Comparison of ENCODE assay signal across 14 cellular contexts in genomic region chr14:19678343-19679260, GRCh38. TPM values are rescaled to one million over a fixed set of nuclear protein-coding genes. Genes with fewer than 3 reads are reported as not detected.
"Had no signal": no experiment of that assay in that cellular context is flagged by ENCODE, and none has a peak within 500 bp of the region (broad histone marks: within the 10 kb centered on the region; RNA-seq: fewer than 3 reads in every experiment).

No MANE protein-coding gene starts in this region.

RNA-seq across cellular contexts. Expression of gene OR11H2, which starts 35.1 kb away (rescaled TPM):
- total RNA-seq: activated B cell treated with CpG ODN at 0.5 μM for 24 hours; activated CD8-positive, alpha-beta T cell treated with anti-CD3 and anti-CD28 coated beads for 36 hours; activated T-helper 2 cell treated with anti-CD3 and anti-CD28 coated beads, Interferon-gamma antibody, Interleukin-2, Interleukin-4, amounts not matched to agents 10 μg/mL and 5 μg/mL and 100 μg/mL, durations not matched to agents 14 hours and 24 hours and 36 hours; breast epithelium; dermis microvascular lymphatic vessel endothelial cell; heart left ventricle; left ventricle myocardium inferior; mammary epithelial cell; naive thymus-derived CD8-positive, alpha-beta T cell; occipital lobe; pulmonary artery endothelial cell; right atrium auricular region; urinary bladder had no signal
- polyA plus RNA-seq: esophagus; heart left ventricle; mammary epithelial cell; naive thymus-derived CD8-positive, alpha-beta T cell; urinary bladder had no signal
